Comparison of ENCODE assay signal across 9 cellular contexts in the genomic region with DNA sequence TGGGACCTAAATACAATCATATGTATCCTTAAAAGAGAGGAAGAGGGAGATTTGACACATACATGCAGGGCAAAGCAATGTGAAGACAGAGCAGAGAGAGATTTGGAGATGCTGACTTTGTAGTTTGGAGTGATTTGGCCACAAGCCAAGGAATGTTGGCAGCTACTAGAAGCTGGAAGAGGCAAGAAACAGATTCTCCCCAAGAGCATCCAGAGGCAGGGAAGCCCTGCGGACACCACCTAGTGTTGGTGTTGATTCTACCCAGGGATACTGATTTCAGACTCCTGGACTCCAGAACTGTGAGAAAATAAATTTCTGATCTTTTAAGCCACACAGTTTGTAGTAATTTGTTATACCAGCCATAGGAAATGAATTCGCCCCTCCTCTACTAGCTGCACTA.
DNase-seq lines count a peak whose midpoint lies in the region; ATAC-seq and TF ChIP-seq lines count a peak whose summit lies in the region.
"Had no signal": no experiment of that assay in that cellular context is flagged by ENCODE, and none has a peak within 500 bp of the region (broad histone marks: within the 10 kb centered on the region; RNA-seq: fewer than 3 reads in every experiment).

No MANE protein-coding gene starts in this region.

- H3K36me3 Mint-ChIP-seq in stimulated activated naive B cell treated with anti-CD40 and anti-IgM and Interleukin-4, amounts not matched to agents 10 μg/mL and 1 μg/mL and 100 μg/mL, for 72 hours, result no peaks in the 10 kb centered on the region

- 60% methylated on average over 2 of the region's 2 CpGs for WGBS in mammary epithelial cell (ENCODE audit: low coverage, missing lambda C conversion rate)
- 42% methylated on average over 2 of the region's 2 CpGs for WGBS in right lobe of liver (ENCODE audit: insufficient coverage, low coverage, low lambda C conversion rate, missing lambda C conversion rate)

- DNase-seq in ACHN (peak; percentile 35), M059J (ENCODE audit: low read depth) (peak; percentile 81), mammary epithelial cell (peak; percentile 29), right lobe of liver (peak in 1 of 3 donors; percentile 62)
- DNase-seq in stimulated activated naive B cell treated with anti-CD40 and anti-IgM and Interleukin-4, amounts not matched to agents 10 μg/mL and 1 μg/mL and 100 μg/mL, for 72 hours, result no peak
- DNase-seq: trophoblast cell had no signal

- ATAC-seq in right lobe of liver (peak; percentile 58 to 77 (median 66)), HG02678 (IDR thresholded peaks at IDR 0.05; ENCODE audit: unreplicated experiment) (no peak), GM19397 (IDR thresholded peaks at IDR 0.05; ENCODE audit: unreplicated experiment) (no peak), HG02870 (IDR thresholded peaks at IDR 0.05; ENCODE audit: unreplicated experiment) (no peak)
- no peak for ATAC-seq in stimulated activated naive B cell treated with anti-CD40 and anti-IgM and Interleukin-4, amounts not matched to agents 10 μg/mL and 1 μg/mL and 100 μg/mL, for 72 hours (replicated peaks)

- H3K27me3 ChIP-seq in mammary epithelial cell (ENCODE audit: insufficient read depth, low read length) (no peaks in the 10 kb centered on the region), right lobe of liver (no peaks in the 10 kb centered on the region)

- intact Hi-C loops in mammary epithelial cell (cut with micrococcal nuclease) (no loop called here), right lobe of liver (cut with DNase I) (no loop called here)

- H3K4me3 Mint-ChIP-seq in stimulated activated naive B cell treated with anti-CD40 and anti-IgM and Interleukin-4, amounts not matched to agents 10 μg/mL and 1 μg/mL and 100 μg/mL, for 72 hours, result no peak overlapping the region

- H3K27ac ChIP-seq in mammary epithelial cell (ENCODE audit: insufficient read depth, low read depth, low read length), result no peak overlapping the region
- no peak overlapping the region for H3K27ac ChIP-seq in right lobe of liver

- H3K4me3 ChIP-seq in mammary epithelial cell (replicated peaks in 1 of 3; ENCODE audit: insufficient read depth in 1 of 3, low read depth in 2 of 3, low read length in 3 of 3) (no peak overlapping the region), right lobe of liver (no peak overlapping the region)

- in situ Hi-C loops in ACHN (cut with HindIII; ENCODE audit: low pct_ligation_motif_present, low pct_unique_long_range_greater_than_20kb, low sequenced_read_pairs) (no loop called here), mammary epithelial cell (cut with MboI; ENCODE audit: low sequenced_read_pairs in 2 of 2) (no loop called here)

- H3K27me3 Mint-ChIP-seq in stimulated activated naive B cell treated with anti-CD40 and anti-IgM and Interleukin-4, amounts not matched to agents 10 μg/mL and 1 μg/mL and 100 μg/mL, for 72 hours, result no peaks in the 10 kb centered on the region

- no peaks in the 10 kb centered on the region for H4K20me1 ChIP-seq in mammary epithelial cell (ENCODE audit: insufficient read depth, low read length)

- H3K9me3 Mint-ChIP-seq in stimulated activated naive B cell treated with anti-CD40 and anti-IgM and Interleukin-4, amounts not matched to agents 10 μg/mL and 1 μg/mL and 100 μg/mL, for 72 hours, result peaks cover 4 to 5% of the 10 kb centered on the region in 2 donors

- CTCF ChIA-PET in mammary epithelial cell (lab: Charles Lee; ENCODE audit: low non-redundant PET), result no interaction called here

- no peak overlapping the region for H3K4me2 ChIP-seq in mammary epithelial cell (ENCODE audit: insufficient read depth, low read depth, low read length)

- H3K9ac ChIP-seq in mammary epithelial cell (ENCODE audit: insufficient read depth, low read length), result no peak overlapping the region

- peak in 1 of 2 donors; percentile 37 for TF ChIP-seq CTCF in mammary epithelial cell (conservative IDR thresholded peaks at IDR 0.05 in 1 of 2, IDR thresholded peaks at IDR 0.05 in 1 of 2; ENCODE audit: extremely low read depth in 1 of 2, insufficient read depth in 1 of 2, low read depth in 1 of 2, low read length in 2 of 2)
- TF ChIP-seq CTCF in right lobe of liver (IDR thresholded peaks at IDR 0.05), result peak in 1 of 4 donors; percentile 8

- H3K4me1 ChIP-seq in mammary epithelial cell (ENCODE audit: insufficient read depth, low read length) (peaks cover 10% of the 10 kb centered on the region), right lobe of liver (no peaks in the 10 kb centered on the region)

- H3K79me2 ChIP-seq in mammary epithelial cell (ENCODE audit: insufficient read depth, low read length), result no peaks in the 10 kb centered on the region

- dilution Hi-C loops in mammary epithelial cell (cut with HindIII; ENCODE audit: low sequenced_read_pairs), result no loop called here

- H3K9me3 ChIP-seq in mammary epithelial cell (replicated peaks; ENCODE audit: insufficient read depth, low read length), result no peaks in the 10 kb centered on the region
- H3K9me3 ChIP-seq in right lobe of liver, result no peaks in the 10 kb centered on the region

- BruUV-seq in mammary epithelial cell (replicated peaks; lab: Mats Ljungman, UMichigan), result no TSS peak

- no peaks in the 10 kb centered on the region for H3K36me3 ChIP-seq in mammary epithelial cell (ENCODE audit: insufficient read depth, low read length)
- no peaks in the 10 kb centered on the region for H3K36me3 ChIP-seq in right lobe of liver

- no peak overlapping the region for H3K27ac Mint-ChIP-seq in stimulated activated naive B cell treated with anti-CD40 and anti-IgM and Interleukin-4, amounts not matched to agents 10 μg/mL and 1 μg/mL and 100 μg/mL, for 72 hours

- H3K4me1 Mint-ChIP-seq in stimulated activated naive B cell treated with anti-CD40 and anti-IgM and Interleukin-4, amounts not matched to agents 10 μg/mL and 1 μg/mL and 100 μg/mL, for 72 hours, result no peaks in the 10 kb centered on the region

- H2AFZ ChIP-seq in mammary epithelial cell (ENCODE audit: low read depth, low read length), result no peak overlapping the region

- TF ChIP-seq POLR2A in right lobe of liver (IDR thresholded peaks at IDR 0.05), result no peak

Comparison
In these comparisons a context has a peak if more than half of its experiments do, and no peak if none do; other contexts are left out.
1. ATAC-seq: peak in right lobe of liver (4 of 4); none in stimulated activated naive B cell treated with anti-CD40 and anti-IgM and Interleukin-4, amounts not matched to agents 10 μg/mL and 1 μg/mL and 100 μg/mL, for 72 hours (0 of 2), HG02678 (single experiment), GM19397 (single experiment) and HG02870 (single experiment).